Comparison of ENCODE assay signal across 16 cellular contexts in genomic region chr12:77954156-77954555, GRCh38.
DNase-seq lines count a peak whose midpoint lies in the region; ATAC-seq, FAIRE-seq and TF ChIP-seq lines count a peak whose summit lies in the region.
"Had no signal": no experiment of that assay in that cellular context is flagged by ENCODE, and none has a peak within 500 bp of the region (broad histone marks: within the 10 kb centered on the region; RNA-seq: fewer than 3 reads in every experiment).

No MANE protein-coding gene starts in this region.

- H3K4me1 Mint-ChIP-seq in HFFc6 (ENCODE audit: low read depth) (peaks cover 78% of the 10 kb centered on the region), astrocyte (ENCODE audit: low read depth, unreplicated experiment) (peaks cover 17% of the 10 kb centered on the region)

- no peaks in the 10 kb centered on the region for H3K27me3 ChIP-seq in astrocyte (ENCODE audit: insufficient read depth, low read length)
- H3K27me3 ChIP-seq in thyroid gland, result no peaks in the 10 kb centered on the region

- H3K4me1 ChIP-seq in A549 (no peaks in the 10 kb centered on the region), astrocyte (ENCODE audit: insufficient read depth, low read length) (no peaks in the 10 kb centered on the region), thyroid gland (no peaks in the 10 kb centered on the region)

- TF ChIP-seq CTCF in A549 (IDR thresholded peaks at IDR 0.05) (no peak), HFFc6 (IDR thresholded peaks at IDR 0.05) (no peak), astrocyte (IDR thresholded peaks at IDR 0.05; ENCODE audit: insufficient read depth, low read depth, low read length) (no peak), fibroblast of villous mesenchyme (IDR thresholded peaks at IDR 0.05; ENCODE audit: insufficient read depth, low read depth, low read length) (no peak), thyroid gland (IDR thresholded peaks at IDR 0.05) (no peak)

- TF ChIP-seq RAD21 in A549 (conservative IDR thresholded peaks at IDR 0.05 in 1 of 2, IDR thresholded peaks at IDR 0.05 in 1 of 2), result no peak

- H3K4me3 Mint-ChIP-seq in HFFc6, result no peak overlapping the region
- H3K4me3 Mint-ChIP-seq in astrocyte (ENCODE audit: unreplicated experiment), result no peak overlapping the region
- H3K4me3 Mint-ChIP-seq: GM23338; T-helper 1 cell treated with Interleukin-12 subunit alpha and Interleukin-12 subunit beta and Interleukin-4 antibody, amounts not matched to agents 30 μg/mL and 1 μg/mL, for 36 hours had no signal

- H3K27ac Mint-ChIP-seq in HFFc6 (peak overlapping the region; percentile 30), astrocyte (ENCODE audit: unreplicated experiment) (no peak overlapping the region)
- H3K27ac Mint-ChIP-seq: GM23338; T-helper 1 cell treated with Interleukin-12 subunit alpha and Interleukin-12 subunit beta and Interleukin-4 antibody, amounts not matched to agents 30 μg/mL and 1 μg/mL, for 36 hours had no signal

- H3K27ac ChIP-seq in A549 (no peak overlapping the region), astrocyte (ENCODE audit: low read depth, low read length) (no peak overlapping the region), thyroid gland (no peak overlapping the region)

- no peak for TF ChIP-seq EP300 in A549 (IDR thresholded peaks at IDR 0.05)

- peak; percentile 18 for FAIRE-seq in A549 (lab: Jason Lieb, UNC)
- peak; percentile 75 for FAIRE-seq in astrocyte (lab: Jason Lieb, UNC)
- no peak for FAIRE-seq in urothelium cell line (lab: Jason Lieb, UNC)

- intact Hi-C loops in thyroid gland (cut with DNase I), result no loop called here

- H3K27me3 Mint-ChIP-seq in HFFc6 (ENCODE audit: insufficient read depth) (peaks cover 1% of the 10 kb centered on the region), astrocyte (ENCODE audit: low read depth, unreplicated experiment) (no peaks in the 10 kb centered on the region)

- peaks cover 22% of the 10 kb centered on the region for H3K9me3 Mint-ChIP-seq in HFFc6
- H3K9me3 Mint-ChIP-seq in astrocyte (ENCODE audit: unreplicated experiment), result peaks cover 2% of the 10 kb centered on the region
- H3K9me3 Mint-ChIP-seq: GM23338 had no signal

- no peak overlapping the region for H2AFZ ChIP-seq in astrocyte (ENCODE audit: low read depth, low read length)
- H2AFZ ChIP-seq: GM23338 had no signal

- H3K36me3 ChIP-seq in astrocyte (ENCODE audit: insufficient read depth, low read length), result peaks cover 4% of the 10 kb centered on the region
- H3K36me3 ChIP-seq in thyroid gland, result no peaks in the 10 kb centered on the region

- H3K9ac ChIP-seq in astrocyte (ENCODE audit: low read length), result no peak overlapping the region

- no peak for ATAC-seq in A549
- no peak for ATAC-seq in HG03460 (IDR thresholded peaks at IDR 0.05; ENCODE audit: unreplicated experiment)

- 75% methylated on average over 1 of the region's 1 CpG for WGBS in A549 (ENCODE audit: missing lambda C conversion rate)
- 89 to 94% methylated on average over 1 of the region's 1 CpG for WGBS in thyroid gland, 2 donors

- H3K4me2 ChIP-seq in A549 (no peak overlapping the region), astrocyte (ENCODE audit: low read length) (no peak overlapping the region)
- H3K4me2 ChIP-seq: GM23338 had no signal

- no peaks in the 10 kb centered on the region for H4K20me1 ChIP-seq in astrocyte (ENCODE audit: insufficient read depth, low read length)

- no peaks in the 10 kb centered on the region for H3K9me3 ChIP-seq in A549
- no peaks in the 10 kb centered on the region for H3K9me3 ChIP-seq in astrocyte (ENCODE audit: insufficient read depth, low read depth, low read length)
- H3K9me3 ChIP-seq in thyroid gland, result no peaks in the 10 kb centered on the region

- no peak for TF ChIP-seq POLR2A in A549 (IDR thresholded peaks at IDR 0.05; ENCODE audit: low read length)
- TF ChIP-seq POLR2A in thyroid gland (IDR thresholded peaks at IDR 0.05), result no peak

- POLR2A ChIA-PET in A549 (lab: Yijun Ruan, JAX), result no interaction called here

- H3K36me3 Mint-ChIP-seq in HFFc6 (ENCODE audit: low read depth), result peaks cover 66% of the 10 kb centered on the region
- H3K36me3 Mint-ChIP-seq in astrocyte (ENCODE audit: low read depth, unreplicated experiment), result peaks cover 17% of the 10 kb centered on the region

- CTCF ChIA-PET in A549 (lab: Yijun Ruan, JAX), result interaction anchor here (0.6 kb wide), 1 partner anchor 1443 kb away, joined by 3 read pairs; no protein-coding TSS in a partner anchor

- no peak overlapping the region for H3K4me3 ChIP-seq in A549
- no peak overlapping the region for H3K4me3 ChIP-seq in astrocyte (ENCODE audit: insufficient read depth, low read depth, low read length)
- no peak overlapping the region for H3K4me3 ChIP-seq in fibroblast of villous mesenchyme (ENCODE audit: low read depth, low read length)
- no peak overlapping the region for H3K4me3 ChIP-seq in thyroid gland (replicated peaks in 1 of 3)
- H3K4me3 ChIP-seq: GM23338 had no signal

- DNase-seq in A549 (ENCODE audit: low read depth in 1 of 2, low spot score in 1 of 2) (no peak), HFFc6 (no peak), astrocyte (ENCODE audit: low read depth) (peak; percentile 41), fibroblast of villous mesenchyme (ENCODE audit: low read depth) (peak; percentile 39), urothelium cell line (ENCODE audit: low spot score) (no peak), HuH-7 (ENCODE audit: low spot score) (no peak), thyroid gland (no peak)
- DNase-seq: DMS79, MM.1S, NCI-H1105, NCI-H2029 treated with DMSO at 0.1 percent for 48 hours, NCI-H526, OCI-M1 had no signal

- H3K79me2 ChIP-seq in astrocyte (ENCODE audit: insufficient read depth, low read length), result peaks cover 37% of the 10 kb centered on the region

TF ChIP-seq in A549, 52 proteins besides CTCF, POLR2A, EP300 and RAD21:
- TF ChIP-seq FOSB (CRISPR knock-in tag; IDR thresholded peaks at IDR 0.05) (no peak), EHMT2 (IDR thresholded peaks at IDR 0.05; ENCODE audit: low read depth) (no peak), JUNB (IDR thresholded peaks at IDR 0.05) (no peak), TFCP2L1 (CRISPR knock-in tag; IDR thresholded peaks at IDR 0.05) (no peak), CHD2 (IDR thresholded peaks at IDR 0.05; ENCODE audit: low read length, partially characterized antibody) (no peak), TP53 (CRISPR knock-in tag; IDR thresholded peaks at IDR 0.05) (no peak), MYC (IDR thresholded peaks at IDR 0.05; ENCODE audit: borderline replicate concordance, low read length) (no peak), CEBPB (IDR thresholded peaks at IDR 0.05) (no peak), ZFP36 (IDR thresholded peaks at IDR 0.05; ENCODE audit: borderline replicate concordance, partially characterized antibody) (no peak), CBX8 (IDR thresholded peaks at IDR 0.05) (no peak)
- TF ChIP-seq, protein P1, sequence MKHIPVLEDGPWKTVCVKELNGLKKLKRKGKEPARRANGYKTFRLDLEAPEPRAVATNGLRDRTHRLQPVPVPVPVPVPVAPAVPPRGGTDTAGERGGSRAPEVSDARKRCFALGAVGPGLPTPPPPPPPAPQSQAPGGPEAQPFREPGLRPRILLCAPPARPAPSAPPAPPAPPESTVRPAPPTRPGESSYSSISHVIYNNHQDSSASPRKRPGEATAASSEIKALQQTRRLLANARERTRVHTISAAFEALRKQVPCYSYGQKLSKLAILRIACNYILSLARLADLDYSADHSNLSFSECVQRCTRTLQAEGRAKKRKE (CRISPR knock-in tag; IDR thresholded peaks at IDR 0.05; ENCODE audit: low read depth), result no peak
TF ChIP-seq in A549: peak in this region for 0.

Comparison
In these comparisons a context has a peak if more than half of its experiments do, and no peak if none do; other contexts are left out.
1. DNase-seq: peak in astrocyte (single experiment) and fibroblast of villous mesenchyme (single experiment); none in A549 (0 of 2), HFFc6 (single experiment), urothelium cell line (single experiment), HuH-7 (single experiment) and thyroid gland (0 of 2).